Comparison of ENCODE assay signal across 8 cellular contexts in genomic region chr16:11670171-11671131, GRCh38. TPM values are rescaled to one million over a fixed set of nuclear protein-coding genes. Genes with fewer than 3 reads are reported as not detected.
DNase-seq lines count a peak whose midpoint lies in the region; ATAC-seq and TF ChIP-seq lines count a peak whose summit lies in the region.

No MANE protein-coding gene starts in this region.

- no peak for TF ChIP-seq EP300 in ovary (IDR thresholded peaks at IDR 0.05)

- intact Hi-C loops in ovary (cut with DNase I) (no loop called here), posterior vena cava (cut with DNase I) (no loop called here)

- peak overlapping the region; percentile 64 for H3K27ac ChIP-seq in ovary

- TF ChIP-seq CTCF in GM10266 (IDR thresholded peaks at IDR 0.05; ENCODE audit: control insufficient read depth, insufficient read depth, low read depth, missing control alignments) (no peak), brain (conservative IDR thresholded peaks at IDR 0.05) (no peak), ovary (IDR thresholded peaks at IDR 0.05) (no peak)

- H3K4me1 Mint-ChIP-seq in brain, result peaks cover 75% of the 10 kb centered on the region

- H3K27ac Mint-ChIP-seq in brain, result peak overlapping the region; percentile 81 to 92 (median 88)

- peaks cover 0 to 2% (median 0%) of the 10 kb centered on the region in 5 experiments for H3K9me3 Mint-ChIP-seq in brain

- H3K36me3 Mint-ChIP-seq in brain, result peaks cover 1% of the 10 kb centered on the region

- no peaks in the 10 kb centered on the region for H3K27me3 ChIP-seq in ovary

- peak overlapping the region; percentile 84 to 93 (median 90) for H3K4me3 Mint-ChIP-seq in brain

- H3K4me3 ChIP-seq in ovary, result peak overlapping the region; percentile 66

- TF ChIP-seq POLR2A in ovary (IDR thresholded peaks at IDR 0.05), result no peak

- H3K4me1 ChIP-seq in ovary (ENCODE audit: insufficient read depth), result peaks cover 37% of the 10 kb centered on the region

- whole genome bisulfite sequencing in ovary, 3 donors, result 63 to 74% (median 70%) methylated on average over 20 to 27 of the region's 27 CpGs

- peak; percentile 43 for ATAC-seq in HG03095 (IDR thresholded peaks at IDR 0.05; ENCODE audit: unreplicated experiment)

- H3K36me3 ChIP-seq in ovary, result no peaks in the 10 kb centered on the region

- DNase-seq in GM10266 (ENCODE audit: extremely low spot score) (peak; percentile 75), ovary (peak in 2 of 5 donors; percentile 35 to 44), NCI-H526 (lab: John Stamatoyannopoulos, UW) (no peak), mesenteric fat pad (ENCODE audit: low spot score) (no peak), posterior vena cava (ENCODE audit: low spot score) (no peak), NK-92 (lab: John Stamatoyannopoulos, UW; ENCODE audit: unreplicated experiment) (no peak)

- peaks cover 3% of the 10 kb centered on the region for H3K27me3 Mint-ChIP-seq in brain

- H3K9me3 ChIP-seq in ovary, result no peaks in the 10 kb centered on the region

RNA-seq across cellular contexts. Expression of gene SNN, which starts 2.2 kb away (rescaled TPM):
- polyA plus RNA-seq in brain (ENCODE audit: insufficient read depth, low read depth, low replicate concordance) (97.4 TPM), ovary (10 to 100 TPM; 18.0 to 18.3 TPM)
- total RNA-seq in ovary (10 to 100 TPM in 6 of 7 donors, 1 to 10 TPM in 1; 8.0 to 40.3 (median 24.7) TPM), mesenteric fat pad (47.2 TPM), posterior vena cava (10 to 100 TPM; 17.9 to 19.7 TPM)
